11 cellular contexts compared by ENCODE assay signal in the genomic region with DNA sequence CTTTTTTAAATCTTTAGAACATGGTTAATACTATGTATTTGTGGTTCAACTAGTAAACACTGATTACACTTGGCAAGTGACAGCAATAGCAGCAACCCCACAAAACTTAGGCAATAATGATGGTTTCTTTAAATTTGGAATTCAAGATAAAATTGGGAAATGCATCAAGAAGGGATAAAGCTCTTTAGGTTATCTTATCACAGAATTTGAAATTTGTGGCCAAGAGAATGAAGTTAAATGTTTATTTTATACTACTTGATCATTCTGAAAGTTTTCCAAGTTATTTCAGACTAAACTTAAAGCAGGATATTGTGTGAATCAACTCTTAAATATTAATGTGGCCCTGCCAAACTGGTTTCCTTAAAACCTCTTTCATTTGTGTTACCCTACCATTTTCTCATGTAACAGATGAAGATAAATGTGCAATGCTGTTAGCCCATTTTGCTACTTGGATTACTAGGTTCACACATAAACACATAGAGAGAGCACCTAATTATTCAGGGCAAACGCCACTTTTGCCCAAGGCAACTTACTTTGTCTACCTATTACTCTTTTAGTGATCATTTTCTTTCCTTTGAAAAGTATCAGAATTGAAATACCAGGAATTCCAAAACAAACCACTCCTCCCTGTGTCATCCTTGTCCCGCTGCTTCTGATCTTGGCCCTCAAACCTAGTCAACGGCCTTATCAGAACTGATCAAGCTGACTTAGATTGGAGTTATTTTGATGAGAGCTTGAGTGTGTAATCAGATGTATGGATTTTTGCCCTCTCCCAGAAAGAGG.
DNase-seq lines count a peak whose midpoint lies in the region; ATAC-seq, FAIRE-seq and TF ChIP-seq lines count a peak whose summit lies in the region.
"Had no signal": no experiment of that assay in that cellular context is flagged by ENCODE, and none has a peak within 500 bp of the region (broad histone marks: within the 10 kb centered on the region; RNA-seq: fewer than 3 reads in every experiment).

No MANE protein-coding gene starts in this region.

- H3K4me3 ChIP-seq in esophagus (ENCODE audit: low read depth in 1 of 2, low read length in 2 of 2) = no peak overlapping the region
- no peak overlapping the region for H3K4me3 ChIP-seq in kidney (ENCODE audit: low read length in 2 of 2)
- no peak overlapping the region for H3K4me3 ChIP-seq in gastrocnemius medialis
- H3K4me3 ChIP-seq: esophagus muscularis mucosa had no signal

- no peak for TF ChIP-seq POLR2A in gastrocnemius medialis (IDR thresholded peaks at IDR 0.05)

- H3K36me3 ChIP-seq in esophagus (ENCODE audit: control insufficient read depth in 2 of 2, insufficient read depth in 2 of 2, low read length in 1 of 2) (no peaks in the 10 kb centered on the region), kidney (ENCODE audit: control insufficient read depth in 1 of 2, insufficient read depth in 2 of 2, low read length in 2 of 2) (no peaks in the 10 kb centered on the region), gastrocnemius medialis (no peaks in the 10 kb centered on the region)
- H3K36me3 ChIP-seq: esophagus muscularis mucosa had no signal

- in situ Hi-C loops in gastrocnemius medialis (cut with MboI; ENCODE audit: low sequenced_read_pairs in 4 of 4) = no loop called here

- TF ChIP-seq CTCF in kidney (IDR thresholded peaks at IDR 0.05; ENCODE audit: borderline replicate concordance, extremely low read depth, insufficient read depth) = no peak
- no peak for TF ChIP-seq CTCF in gastrocnemius medialis (IDR thresholded peaks at IDR 0.05 in 4 of 5, conservative IDR thresholded peaks at IDR 0.05 in 1 of 5)

- H3K9me3 ChIP-seq in esophagus (ENCODE audit: control insufficient read depth in 2 of 2, insufficient read depth in 1 of 2, low read depth in 1 of 2, low read length in 1 of 2) = no peaks in the 10 kb centered on the region
- no peaks in the 10 kb centered on the region for H3K9me3 ChIP-seq in kidney (ENCODE audit: control insufficient read depth in 1 of 2, low read length in 2 of 2)
- H3K9me3 ChIP-seq in gastrocnemius medialis = no peaks in the 10 kb centered on the region
- H3K9me3 ChIP-seq: esophagus muscularis mucosa had no signal

- intact Hi-C loops in kidney (cut with DNase I) = no loop called here
- intact Hi-C loops in gastrocnemius medialis (cut with DNase I; ENCODE audit: low total_unique reads) = no loop called here

- H3K27ac ChIP-seq in esophagus (ENCODE audit: low read depth in 2 of 2, low read length in 1 of 2) (peak overlapping the region; percentile 60 to 86), kidney (ENCODE audit: low read depth in 2 of 2, low read length in 2 of 2) (no peak overlapping the region), gastrocnemius medialis (no peak overlapping the region)
- H3K27ac ChIP-seq: esophagus muscularis mucosa had no signal

- H3K27me3 ChIP-seq in esophagus (ENCODE audit: control insufficient read depth in 1 of 2, insufficient read depth in 2 of 2, low read length in 2 of 2) (no peaks in the 10 kb centered on the region), gastrocnemius medialis (no peaks in the 10 kb centered on the region)
- H3K27me3 ChIP-seq: esophagus muscularis mucosa had no signal

- WGBS in esophagus, 2 donors = 43 to 48% methylated on average over 3 of the region's 3 CpGs

- H3K4me1 ChIP-seq in esophagus (ENCODE audit: control insufficient read depth in 2 of 2, insufficient read depth in 2 of 2, low read length in 1 of 2) (no peaks in the 10 kb centered on the region), kidney (ENCODE audit: control insufficient read depth in 1 of 2, insufficient read depth in 1 of 2, low read depth in 1 of 2, low read length in 2 of 2) (no peaks in the 10 kb centered on the region), gastrocnemius medialis (no peaks in the 10 kb centered on the region)

- no peak overlapping the region for H3K9ac ChIP-seq in kidney (ENCODE audit: low read length in 2 of 2)

- FAIRE-seq in kidney (lab: Jason Lieb, UNC) = no peak

- no peak for ATAC-seq in gastrocnemius medialis

- DNase-seq in ELR (ENCODE audit: low read depth) = peak; percentile 82
- DNase-seq in RPMI7951 (ENCODE audit: low read depth) = peak; percentile 63
- DNase-seq in non-pigmented ciliary epithelial cell (ENCODE audit: low read depth) = peak; percentile 38
- DNase-seq in kidney = no peak
- DNase-seq in NCI-H2081 treated with DMSO at 0.1 percent for 48 hours (lab: John Stamatoyannopoulos, UW) = no peak
- no peak for DNase-seq in gastrocnemius medialis
- DNase-seq in foreskin melanocyte = no peak
- DNase-seq: substantia nigra, T-helper 2 cell had no signal

Comparison
In these comparisons a context has a peak if more than half of its experiments do, and no peak if none do; other contexts are left out.
1. DNase-seq: peak in ELR (single experiment), RPMI7951 (single experiment) and non-pigmented ciliary epithelial cell (single experiment); none in kidney (single experiment), NCI-H2081 treated with DMSO at 0.1 percent for 48 hours (single experiment), gastrocnemius medialis (0 of 2) and foreskin melanocyte (single experiment).
2. H3K27ac ChIP-seq: peak in esophagus (2 of 2); none in kidney (0 of 2) and gastrocnemius medialis (0 of 4).